In the genomic region with DNA sequence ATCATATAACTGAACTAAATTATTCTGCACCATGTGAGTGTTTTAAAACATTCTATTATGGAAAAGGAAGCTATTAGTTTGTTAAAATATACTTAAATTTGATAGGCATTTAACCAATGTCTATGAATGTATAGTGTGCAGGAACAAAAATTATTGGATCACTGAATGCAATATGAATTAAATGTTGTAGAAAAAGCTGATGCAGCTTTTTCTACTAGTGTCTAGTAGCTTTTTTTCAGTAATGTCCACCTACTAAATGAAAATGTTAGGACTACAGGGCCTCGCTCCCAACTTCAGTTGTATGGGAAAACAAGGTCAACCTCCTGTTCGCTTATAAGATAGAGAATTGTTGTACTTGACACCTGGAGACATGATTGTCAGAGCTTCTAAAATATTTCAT, we compare ENCODE assay signal across 21 cellular contexts.
DNase-seq lines count a peak whose midpoint lies in the region; ATAC-seq, FAIRE-seq and TF ChIP-seq lines count a peak whose summit lies in the region.
"Had no signal": no experiment of that assay in that cellular context is flagged by ENCODE, and none has a peak within 500 bp of the region (broad histone marks: within the 10 kb centered on the region; RNA-seq: fewer than 3 reads in every experiment).

No MANE protein-coding gene starts in this region.

- H3K27ac ChIP-seq in K562 (ENCODE audit: extremely low read depth, low read depth, low read length) (no peak overlapping the region), mucosa of rectum (ENCODE audit: low read depth in 2 of 2, low read length in 2 of 2) (peak overlapping the region; percentile 17 to 57)
- H3K27ac ChIP-seq: GM23248, SK-N-MC had no signal

- no peak for FAIRE-seq in K562 (lab: Jason Lieb, UNC)
- FAIRE-seq: G401.6 had no signal

- H2AFZ ChIP-seq in K562 (ENCODE audit: low read depth, low read length), result no peak overlapping the region
- H2AFZ ChIP-seq: GM23248 had no signal

- H3K36me3 ChIP-seq in Caco-2 (ENCODE audit: control insufficient read depth, insufficient read depth, low read length) (no peaks in the 10 kb centered on the region), K562 (ENCODE audit: control insufficient read depth, insufficient read depth, low read length) (no peaks in the 10 kb centered on the region), mucosa of rectum (ENCODE audit: control insufficient read depth in 2 of 2, insufficient read depth in 2 of 2, low read length in 2 of 2) (no peaks in the 10 kb centered on the region)
- H3K36me3 ChIP-seq: BE2C, MG63, Peyer's patch had no signal

- peak overlapping the region; percentile 22 for H3K4me3 Mint-ChIP-seq in Caco-2 (ENCODE audit: unreplicated experiment)
- no peak overlapping the region for H3K4me3 Mint-ChIP-seq in stimulated activated effector memory CD8-positive, alpha-beta T cell treated with anti-CD3 and anti-CD28 coated beads, Interleukin-12 subunit alpha, Interleukin-12 subunit beta, amount 100 ng/mL, for 72 hours

- H3K4me3 ChIP-seq in Caco-2 (ENCODE audit: low read depth, low read length) (no peak overlapping the region), K562 (no peak overlapping the region), mucosa of rectum (ENCODE audit: low read length in 2 of 2) (no peak overlapping the region)
- H3K4me3 ChIP-seq: GM23248, MG63, Peyer's patch, SK-N-MC had no signal

- no peak for TF ChIP-seq POLR2A in K562 (conservative IDR thresholded peaks at IDR 0.05)

- no peaks in the 10 kb centered on the region for H4K20me1 ChIP-seq in K562 (replicated peaks; ENCODE audit: control insufficient read depth, insufficient read depth, low read length)

- no peak overlapping the region for H3K4me2 ChIP-seq in K562 (ENCODE audit: insufficient read depth, low read length)

- WGBS in K562 (ENCODE audit: insufficient coverage, low coverage, missing lambda C conversion rate), result 3% methylated on average over 2 of the region's 2 CpGs

- no peaks in the 10 kb centered on the region for H3K9me3 Mint-ChIP-seq in Caco-2 (ENCODE audit: unreplicated experiment)
- H3K9me3 Mint-ChIP-seq in stimulated activated effector memory CD8-positive, alpha-beta T cell treated with anti-CD3 and anti-CD28 coated beads, Interleukin-12 subunit alpha, Interleukin-12 subunit beta, amount 100 ng/mL, for 72 hours, result peaks cover 3% of the 10 kb centered on the region

- no TSS peak for BruUV-seq in Caco-2 (replicated peaks; lab: Mats Ljungman, UMichigan)
- no TSS peak for BruUV-seq in K562 (replicated peaks; lab: Mats Ljungman, UMichigan)

- in situ Hi-C loops in K562 (cut with MboI), result no loop called here

- no peaks in the 10 kb centered on the region for H3K9me1 ChIP-seq in K562 (ENCODE audit: control insufficient read depth, insufficient read depth, low read length)

- TF ChIP-seq CTCF in Caco-2 (IDR thresholded peaks at IDR 0.05; ENCODE audit: insufficient read depth in 1 of 2, low read depth in 1 of 2, low read length in 1 of 2, severe bottlenecking in 1 of 2, unreplicated experiment in 1 of 2), result no peak
- no peak for TF ChIP-seq CTCF in K562 (IDR thresholded peaks at IDR 0.05 in 2 of 3, conservative IDR thresholded peaks at IDR 0.05 in 1 of 3; ENCODE audit: insufficient read depth in 2 of 3, low read depth in 1 of 3, low read length in 3 of 3)

- peak overlapping the region; percentile 16 for H3K27ac Mint-ChIP-seq in Caco-2 (ENCODE audit: unreplicated experiment)
- no peak overlapping the region for H3K27ac Mint-ChIP-seq in stimulated activated effector memory CD8-positive, alpha-beta T cell treated with anti-CD3 and anti-CD28 coated beads, Interleukin-12 subunit alpha, Interleukin-12 subunit beta, amount 100 ng/mL, for 72 hours

- H3K9ac ChIP-seq in K562 (ENCODE audit: insufficient read depth in 1 of 2, low read depth in 2 of 2, low read length in 2 of 2) (no peak overlapping the region), mucosa of rectum (ENCODE audit: low read depth in 1 of 2, low read length in 2 of 2) (no peak overlapping the region)
- H3K9ac ChIP-seq: GM23248 had no signal

- CTCF ChIA-PET in Caco-2 (lab: Charles Lee), result interaction anchor here (0.6 kb wide), 1 partner anchor 241 kb away, joined by 4 read pairs; no protein-coding TSS in a partner anchor
- CTCF ChIA-PET in K562 (lab: Yijun Ruan, JAX; ENCODE audit: low intra/inter-chr PET ratio), result no interaction called here

- no peak for ATAC-seq in K562
- no peak for ATAC-seq in stimulated activated effector memory CD8-positive, alpha-beta T cell treated with anti-CD3 and anti-CD28 coated beads, Interleukin-12 subunit alpha, Interleukin-12 subunit beta, amount 100 ng/mL, for 72 hours

- intact Hi-C loops in Caco-2 (cut with micrococcal nuclease; ENCODE audit: unreplicated experiment), result loop anchor here (2.0 kb wide), 1 partner anchor 24 kb away; no protein-coding TSS in a partner anchor
- intact Hi-C loops in K562 (cut with micrococcal nuclease), result no loop called here

- TF ChIP-seq RAD21 in K562 (CRISPR knock-in tag; conservative IDR thresholded peaks at IDR 0.05 in 1 of 2, IDR thresholded peaks at IDR 0.05 in 1 of 2), result no peak

- no peaks in the 10 kb centered on the region for H3K9me3 ChIP-seq in Caco-2
- H3K9me3 ChIP-seq in K562 (replicated peaks; ENCODE audit: control insufficient read depth, insufficient read depth, low read depth, low read length), result no peaks in the 10 kb centered on the region
- H3K9me3 ChIP-seq in mucosa of rectum (ENCODE audit: control insufficient read depth in 2 of 2, low read length in 2 of 2), result no peaks in the 10 kb centered on the region
- H3K9me3 ChIP-seq: BE2C, MG63, Peyer's patch had no signal

- POLR2A ChIA-PET in Caco-2 (lab: Charles Lee) (no interaction called here), K562 (lab: Yijun Ruan, JAX) (interaction anchor here (0.7 kb wide), 1 partner anchor 12 kb away, joined by 4 read pairs; no protein-coding TSS in a partner anchor)

- no peaks in the 10 kb centered on the region for H3K27me3 Mint-ChIP-seq in Caco-2 (ENCODE audit: insufficient read depth, unreplicated experiment)

- H3K27me3 ChIP-seq in Caco-2 (replicated peaks; ENCODE audit: control insufficient read depth, insufficient read depth, low read length), result no peaks in the 10 kb centered on the region
- no peaks in the 10 kb centered on the region for H3K27me3 ChIP-seq in K562 (ENCODE audit: control insufficient read depth in 2 of 2, insufficient read depth in 2 of 2, low read length in 2 of 2)
- no peaks in the 10 kb centered on the region for H3K27me3 ChIP-seq in mucosa of rectum (ENCODE audit: control insufficient read depth in 2 of 2, insufficient read depth in 2 of 2, low read length in 2 of 2)
- H3K27me3 ChIP-seq: BE2C, Peyer's patch had no signal

- DNase-seq in Caco-2 (no peak), K562 (ENCODE audit: extremely low read depth in 1 of 4, low spot score in 3 of 4) (no peak), SHP77 treated with DMSO at 0.1 percent for 48 hours (lab: John Stamatoyannopoulos, UW) (no peak), HT-29 (ENCODE audit: low spot score) (no peak), NCI-H2107 treated with DMSO at 0.1 percent for 48 hours (lab: John Stamatoyannopoulos, UW; ENCODE audit: unreplicated experiment) (no peak)
- no peak for DNase-seq in stimulated activated effector memory CD8-positive, alpha-beta T cell treated with anti-CD3 and anti-CD28 coated beads, Interleukin-12 subunit alpha, Interleukin-12 subunit beta, amount 100 ng/mL, for 72 hours (ENCODE audit: low spot score in 2 of 2)
- DNase-seq: ACHN, BE2C, GM23248, H7, MG63, NCI-H1105 treated with DMSO at 0.1 percent for 48 hours, NCI-H146, NCI-H1930, NCI-H2107, NCI-H446, NCI-H524 treated with DMSO at 0.1 percent for 48 hours had no signal

- no peaks in the 10 kb centered on the region for H3K79me2 ChIP-seq in K562 (ENCODE audit: control insufficient read depth, insufficient read depth, low read length)

- H3K4me1 ChIP-seq in Caco-2 (peaks cover 16% of the 10 kb centered on the region), K562 (replicated peaks in 1 of 2; ENCODE audit: control insufficient read depth in 2 of 2, insufficient read depth in 2 of 2, low read length in 2 of 2) (no peaks in the 10 kb centered on the region), mucosa of rectum (ENCODE audit: control insufficient read depth in 2 of 2, insufficient read depth in 2 of 2, low read length in 2 of 2) (peaks cover 0 to 12% of the 10 kb centered on the region in 2 donors)
- H3K4me1 ChIP-seq: BE2C had no signal

- H3K36me3 Mint-ChIP-seq in Caco-2 (ENCODE audit: insufficient read depth, unreplicated experiment), result no peaks in the 10 kb centered on the region
- H3K36me3 Mint-ChIP-seq in stimulated activated effector memory CD8-positive, alpha-beta T cell treated with anti-CD3 and anti-CD28 coated beads, Interleukin-12 subunit alpha, Interleukin-12 subunit beta, amount 100 ng/mL, for 72 hours, result no peaks in the 10 kb centered on the region

- TF ChIP-seq EP300 in K562 (IDR thresholded peaks at IDR 0.05; ENCODE audit: low read length), result no peak

- peaks cover 8% of the 10 kb centered on the region for H3K4me1 Mint-ChIP-seq in Caco-2 (ENCODE audit: low read depth, unreplicated experiment)
- H3K4me1 Mint-ChIP-seq in stimulated activated effector memory CD8-positive, alpha-beta T cell treated with anti-CD3 and anti-CD28 coated beads, Interleukin-12 subunit alpha, Interleukin-12 subunit beta, amount 100 ng/mL, for 72 hours, result no peaks in the 10 kb centered on the region

TF ChIP-seq in K562, 482 proteins besides CTCF, POLR2A, EP300 and RAD21 (continues in another document):
- TF ChIP-seq NR0B1 (IDR thresholded peaks at IDR 0.05; ENCODE audit: partially characterized antibody) (no peak), KAT7 (CRISPR knock-in tag; IDR thresholded peaks at IDR 0.05; ENCODE audit: borderline replicate concordance) (no peak), MAFF (IDR thresholded peaks at IDR 0.05; ENCODE audit: low read length) (peak; percentile 53; the same call in 1 of the 2 replicates)
